27 cellular contexts compared by ENCODE assay signal in genomic region chr11:44275241-44275640, GRCh38. TPM values are rescaled to one million over a fixed set of nuclear protein-coding genes. Genes with fewer than 3 reads are reported as not detected.
"Had no signal": no experiment of that assay in that cellular context is flagged by ENCODE, and none has a peak within 500 bp of the region (broad histone marks: within the 10 kb centered on the region; RNA-seq: fewer than 3 reads in every experiment).

No MANE protein-coding gene starts in this region.

- H3K27me3 Mint-ChIP-seq: central memory CD8-positive, alpha-beta T cell; stimulated activated naive CD8-positive, alpha-beta T cell treated with anti-CD3 and anti-CD28 coated beads, Interleukin-15, Interleukin-2, amounts not matched to agents 100 ng/mL and 50 ng/mL, for 24 hours had no signal

- H3K27ac ChIP-seq: esophagus squamous epithelium, heart right ventricle, left lung, neutrophil, pancreas, skin epidermis, thyroid gland had no signal

- DNase-seq: cortex of kidney; effector memory CD8-positive, alpha-beta T cell; erythroblast; esophagus squamous epithelium; foreskin melanocyte; glutamatergic neuron; heart right ventricle; hippocampal formation; left cardiac atrium; left lung; mesenchymal stem cell; midbrain; naive thymus-derived CD4-positive, alpha-beta T cell; stimulated activated CD4-positive, alpha-beta T cell treated with anti-CD3 and anti-CD28 coated beads, Interleukin-15, amount 100 ng/mL, for 24 hours; stimulated activated CD4-positive, alpha-beta T cell treated with anti-CD3 and anti-CD28 coated beads, Interleukin-2, amount 100 ng/mL, for 48 hours; stimulated activated naive B cell treated with anti-CD40 and anti-IgM and Interleukin-4, amounts not matched to agents 10 μg/mL and 1 μg/mL and 100 μg/mL, for 72 hours; thyroid gland; trophoblast cell had no signal

- H3K9me3 ChIP-seq: esophagus squamous epithelium, heart right ventricle, left lung, neutrophil, pancreas, thyroid gland had no signal

- H3K27ac Mint-ChIP-seq: effector memory CD8-positive, alpha-beta T cell; naive thymus-derived CD4-positive, alpha-beta T cell; progenitor cell of endocrine pancreas; stimulated activated naive B cell treated with anti-CD40 and anti-IgM and Interleukin-4, amounts not matched to agents 10 μg/mL and 1 μg/mL and 100 μg/mL, for 72 hours; stimulated activated naive CD8-positive, alpha-beta T cell treated with anti-CD3 and anti-CD28 coated beads, Interleukin-15, Interleukin-2, amounts not matched to agents 100 ng/mL and 50 ng/mL, for 24 hours had no signal

- H3K9me3 Mint-ChIP-seq: central memory CD8-positive, alpha-beta T cell; effector memory CD8-positive, alpha-beta T cell; stimulated activated naive B cell treated with anti-CD40 and anti-IgM and Interleukin-4, amounts not matched to agents 10 μg/mL and 1 μg/mL and 100 μg/mL, for 72 hours; stimulated activated naive CD8-positive, alpha-beta T cell treated with anti-CD3 and anti-CD28 coated beads, Interleukin-15, Interleukin-2, amounts not matched to agents 100 ng/mL and 50 ng/mL, for 24 hours had no signal

- H3K36me3 Mint-ChIP-seq: stimulated activated naive B cell treated with anti-CD40 and anti-IgM and Interleukin-4, amounts not matched to agents 10 μg/mL and 1 μg/mL and 100 μg/mL, for 72 hours had no signal

- H3K36me3 ChIP-seq: esophagus squamous epithelium, heart right ventricle, left lung, neutrophil, pancreas, thyroid gland had no signal

- H3K4me3 ChIP-seq: esophagus squamous epithelium, heart right ventricle, left lung, pancreas, skin epidermis, thyroid gland had no signal

- H3K4me1 Mint-ChIP-seq: central memory CD8-positive, alpha-beta T cell; stimulated activated naive B cell treated with anti-CD40 and anti-IgM and Interleukin-4, amounts not matched to agents 10 μg/mL and 1 μg/mL and 100 μg/mL, for 72 hours had no signal

- H3K4me3 Mint-ChIP-seq: central memory CD8-positive, alpha-beta T cell; effector memory CD8-positive, alpha-beta T cell; naive thymus-derived CD4-positive, alpha-beta T cell; stimulated activated naive B cell treated with anti-CD40 and anti-IgM and Interleukin-4, amounts not matched to agents 10 μg/mL and 1 μg/mL and 100 μg/mL, for 72 hours; stimulated activated naive CD8-positive, alpha-beta T cell treated with anti-CD3 and anti-CD28 coated beads, Interleukin-15, Interleukin-2, amounts not matched to agents 100 ng/mL and 50 ng/mL, for 24 hours had no signal

- H3K4me1 ChIP-seq: esophagus squamous epithelium, left lung, pancreas, thyroid gland had no signal

- ATAC-seq: effector memory CD8-positive, alpha-beta T cell; heart right ventricle; left cardiac atrium; left lung; naive thymus-derived CD4-positive, alpha-beta T cell; pancreas; stimulated activated naive B cell treated with anti-CD40 and anti-IgM and Interleukin-4, amounts not matched to agents 10 μg/mL and 1 μg/mL and 100 μg/mL, for 72 hours had no signal

- H3K27me3 ChIP-seq: heart right ventricle, left lung, pancreas, thyroid gland had no signal

RNA-seq across cellular contexts. Expression of gene ALX4, which starts 34.7 kb away (rescaled TPM):
- total RNA-seq: dermis microvascular lymphatic vessel endothelial cell; esophagus squamous epithelium; kidney epithelial cell; left lung; lung microvascular endothelial cell; naive thymus-derived CD4-positive, alpha-beta T cell; progenitor cell of endocrine pancreas had no signal
